In genomic region chr3:144444546-144444945, GRCh38 we compare ENCODE assay signal across 9 cellular contexts.
"Had no signal": no experiment of that assay in that cellular context is flagged by ENCODE, and none has a peak within 500 bp of the region (broad histone marks: within the 10 kb centered on the region; RNA-seq: fewer than 3 reads in every experiment).

No MANE protein-coding gene starts in this region.

- H3K4me3 Mint-ChIP-seq: HFFc6, IgD-negative memory B cell had no signal

- H3K9me3 Mint-ChIP-seq: IgD-negative memory B cell had no signal

- H3K4me1 Mint-ChIP-seq: IgD-negative memory B cell had no signal

- H3K27me3 Mint-ChIP-seq: IgD-negative memory B cell had no signal

- H3K4me1 ChIP-seq: HAP-1 had no signal

- DNase-seq: GOT3, H7, HFFc6, KBM-7 had no signal

- H3K9me3 ChIP-seq: HAP-1 had no signal

- H3K27ac ChIP-seq: HL-60 had no signal

- H3K36me3 Mint-ChIP-seq: IgD-negative memory B cell had no signal

- H3K27ac Mint-ChIP-seq: HFFc6, IgD-negative memory B cell had no signal

- H3K36me3 ChIP-seq: HAP-1 had no signal

- ATAC-seq: HCT116, HepG2 had no signal

- H3K4me3 ChIP-seq: HAP-1 had no signal
